ENCODE assay signal across 32 cellular contexts in the genomic region with DNA sequence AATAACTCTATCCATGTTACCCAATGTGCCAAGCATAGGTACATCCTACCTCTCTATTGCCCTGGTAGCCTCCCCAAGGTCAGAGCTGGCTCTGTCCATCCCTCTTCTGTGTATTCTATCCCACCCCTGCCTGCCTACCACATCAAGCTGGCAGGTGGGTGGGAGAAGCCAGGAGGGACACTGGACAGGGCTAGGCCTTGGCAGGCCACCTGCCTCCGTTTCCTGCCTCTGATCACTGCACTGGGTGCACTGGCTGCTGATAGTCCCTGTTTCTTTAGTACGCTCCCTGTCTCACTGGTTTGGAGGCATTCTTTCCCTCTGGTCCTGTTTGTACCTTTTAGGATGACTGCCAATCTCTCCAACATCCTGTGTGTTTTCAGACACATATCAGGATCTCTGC. TPM values are rescaled to one million over a fixed set of nuclear protein-coding genes. Genes with fewer than 3 reads are reported as not detected.
"Had no signal": no experiment of that assay in that cellular context is flagged by ENCODE, and none has a peak within 500 bp of the region (broad histone marks: within the 10 kb centered on the region; RNA-seq: fewer than 3 reads in every experiment).

No MANE protein-coding gene starts in this region.

- DNase-seq: activated CD4-positive, alpha-beta memory T cell treated with anti-CD3 and anti-CD28 coated beads, Interleukin-2, amount 10 ng/mL, durations not matched to agents 7 days and 5 days; activated CD4-positive, alpha-beta T cell treated with anti-CD3 and anti-CD28 coated beads for 1 hour; activated CD4-positive, alpha-beta T cell treated with anti-CD3 and anti-CD28 coated beads for 48 hours; activated CD4-positive, CD25-positive, alpha-beta regulatory T cell; activated CD8-positive, alpha-beta memory T cell treated with anti-CD3 and anti-CD28 coated beads for 24 hours; activated CD8-positive, alpha-beta memory T cell treated with anti-CD3 and anti-CD28 coated beads, Interleukin-2, amount 10 ng/mL, durations not matched to agents 7 days and 5 days; activated CD8-positive, alpha-beta memory T cell treated with anti-CD3 and anti-CD28 coated beads, Interleukin-2, amount 50 U/mL, for 48 hours; activated gamma-delta T cell treated with Interleukin-2 at 50 U/mL for 16 hours; activated naive CD4-positive, alpha-beta T cell treated with anti-CD3 and anti-CD28 coated beads for 36 hours; adrenal gland; body of pancreas; NCI-H1092 treated with DMSO at 0.1 percent for 48 hours; NCI-H1417 treated with DMSO at 0.1 percent for 48 hours; NCI-H1930; NCI-H2081 treated with DMSO at 0.1 percent for 48 hours; NCI-H226; NCI-H524 treated with DMSO at 0.1 percent for 48 hours; Peyer's patch; RPMI8226; SIG-M5; T-cell; T-helper 2 cell; T-helper 9 cell had no signal

- H3K4me3 ChIP-seq: adrenal gland, body of pancreas, breast epithelium, K562, Peyer's patch had no signal

- H3K27me3 Mint-ChIP-seq: activated CD4-positive, alpha-beta memory T cell treated with anti-CD3 and anti-CD28 coated beads, Interleukin-2, amount 10 ng/mL, durations not matched to agents 7 days and 5 days; activated CD8-positive, alpha-beta memory T cell treated with anti-CD3 and anti-CD28 coated beads, Interleukin-2, amount 10 ng/mL, durations not matched to agents 7 days and 5 days; T-cell had no signal

- H3K27ac Mint-ChIP-seq: activated CD4-positive, alpha-beta memory T cell treated with anti-CD3 and anti-CD28 coated beads, Interleukin-2, amount 10 ng/mL, durations not matched to agents 7 days and 5 days; activated CD8-positive, alpha-beta memory T cell treated with anti-CD3 and anti-CD28 coated beads, Interleukin-2, amount 10 ng/mL, durations not matched to agents 7 days and 5 days; activated naive CD4-positive, alpha-beta T cell treated with anti-CD3 and anti-CD28 coated beads for 36 hours; activated naive CD4-positive, alpha-beta T cell treated with anti-CD3 and anti-CD28 coated beads, Interleukin-2, amount 50 U/mL, for 72 hours; T-cell had no signal

- H3K4me1 ChIP-seq: adrenal gland, body of pancreas, breast epithelium had no signal

- H3K27me3 ChIP-seq: adrenal gland, body of pancreas, breast epithelium, Peyer's patch had no signal

- H3K36me3 Mint-ChIP-seq: activated naive CD4-positive, alpha-beta T cell treated with anti-CD3 and anti-CD28 coated beads, Interleukin-2, amount 50 U/mL, for 72 hours had no signal

- H3K27ac ChIP-seq: adrenal gland, body of pancreas, breast epithelium, VCaP had no signal

- H3K9me3 ChIP-seq: adrenal gland, body of pancreas, breast epithelium, Peyer's patch had no signal

- H3K4me3 Mint-ChIP-seq: activated CD4-positive, alpha-beta memory T cell treated with anti-CD3 and anti-CD28 coated beads, Interleukin-2, amount 10 ng/mL, durations not matched to agents 7 days and 5 days; activated CD8-positive, alpha-beta memory T cell treated with anti-CD3 and anti-CD28 coated beads, Interleukin-2, amount 10 ng/mL, durations not matched to agents 7 days and 5 days; activated naive CD4-positive, alpha-beta T cell treated with anti-CD3 and anti-CD28 coated beads for 36 hours; T-cell had no signal

- H3K36me3 ChIP-seq: breast epithelium had no signal

- H3K9me3 Mint-ChIP-seq: activated CD4-positive, alpha-beta memory T cell treated with anti-CD3 and anti-CD28 coated beads, Interleukin-2, amount 10 ng/mL, durations not matched to agents 7 days and 5 days; activated naive CD4-positive, alpha-beta T cell treated with anti-CD3 and anti-CD28 coated beads for 36 hours; activated naive CD4-positive, alpha-beta T cell treated with anti-CD3 and anti-CD28 coated beads, Interleukin-2, amount 50 U/mL, for 72 hours; T-cell had no signal

- ATAC-seq: activated CD8-positive, alpha-beta memory T cell treated with anti-CD3 and anti-CD28 coated beads, Interleukin-2, amount 10 ng/mL, durations not matched to agents 7 days and 5 days; activated naive CD4-positive, alpha-beta T cell treated with anti-CD3 and anti-CD28 coated beads, Interleukin-2, amount 50 U/mL, for 72 hours; body of pancreas; K562; SK-N-SH treated with all-trans-retinoic acid at 6 μM for 48 hours; T-cell had no signal

RNA-seq across cellular contexts. Expression of gene CMTM1, which starts 29.0 kb away (rescaled TPM):
- total RNA-seq: body of pancreas had no signal

RNA-seq across cellular contexts. Expression of gene CMTM2, which starts 42.0 kb away (rescaled TPM):
- total RNA-seq: activated naive CD4-positive, alpha-beta T cell treated with anti-CD3 and anti-CD28 coated beads for 36 hours; adrenal gland; astrocyte; body of pancreas; breast epithelium; K562; M059J; NCI-H460; Peyer's patch; SK-MEL-5 had no signal
